In the genomic region with DNA sequence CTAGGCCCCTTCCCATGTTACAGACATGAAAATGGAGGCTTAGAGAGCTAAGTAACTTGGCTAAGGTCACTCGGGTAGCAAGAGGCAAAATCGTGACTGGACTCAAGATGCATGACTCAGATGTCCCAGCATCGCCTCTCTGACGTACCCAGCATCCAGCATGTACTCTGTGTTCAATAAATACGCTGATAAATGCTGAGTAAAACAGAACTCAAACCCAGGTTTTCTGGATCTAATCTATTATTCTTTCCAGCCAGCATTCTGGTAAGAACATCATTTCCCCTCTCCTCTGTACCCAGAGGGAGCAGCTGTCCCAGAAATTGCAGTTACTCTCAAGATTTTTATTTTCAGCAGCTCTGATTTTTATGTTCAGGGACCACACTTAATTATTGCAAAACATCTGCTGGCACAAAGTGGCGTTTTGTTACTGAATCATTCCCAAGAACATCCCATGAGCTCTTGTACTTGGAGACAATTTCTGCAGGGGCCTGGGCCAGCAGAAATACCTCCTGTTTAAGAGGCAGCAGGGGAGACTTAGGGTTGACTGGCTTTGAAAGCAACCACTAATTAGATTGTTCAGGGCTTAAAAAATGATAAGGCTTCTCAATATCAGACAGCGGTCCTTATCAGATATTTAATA, we compare ENCODE assay signal across 21 cellular contexts.
A peak's percentile ranks its signal among the peaks of the same experiment; 100 is the strongest.
DNase-seq lines count a peak whose midpoint lies in the region; ATAC-seq, FAIRE-seq and TF ChIP-seq lines count a peak whose summit lies in the region.
"Had no signal": no experiment of that assay in that cellular context is flagged by ENCODE, and none has a peak within 500 bp of the region (broad histone marks: within the 10 kb centered on the region; RNA-seq: fewer than 3 reads in every experiment).

No MANE protein-coding gene starts in this region.

- no peak for TF ChIP-seq POLR2A in adrenal gland (IDR thresholded peaks at IDR 0.05)

- no peak for ATAC-seq in GM21390 (IDR thresholded peaks at IDR 0.05; ENCODE audit: unreplicated experiment)
- ATAC-seq: activated CD8-positive, alpha-beta T cell treated with anti-CD3 and anti-CD28 coated beads, Interleukin-2, amount 10 ng/mL, durations not matched to agents 7 days and 5 days; naive thymus-derived CD8-positive, alpha-beta T cell; Panc1 had no signal

- H3K9me3 ChIP-seq in adrenal gland (replicated peaks in 1 of 3), result no peaks in the 10 kb centered on the region
- H3K9me3 ChIP-seq: BLaER1, HAP-1 had no signal

- H3K36me3 ChIP-seq in adrenal gland (replicated peaks in 1 of 2), result no peaks in the 10 kb centered on the region
- H3K36me3 ChIP-seq: BLaER1, HAP-1 had no signal

- WGBS in adrenal gland, 4 donors, result 46 to 63% (median 52%) methylated on average over 7 of the region's 7 CpGs

- H3K27ac Mint-ChIP-seq in activated T-cell treated with anti-CD3 and anti-CD28 coated beads, Interleukin-2, amount 50 U/mL, for 24 hours, result no peak overlapping the region
- H3K27ac Mint-ChIP-seq: activated CD8-positive, alpha-beta T cell treated with anti-CD3 and anti-CD28 coated beads, Interleukin-2, amount 10 ng/mL, durations not matched to agents 7 days and 5 days; naive thymus-derived CD8-positive, alpha-beta T cell had no signal

- H3K4me3 ChIP-seq in adrenal gland, result no peak overlapping the region
- H3K4me3 ChIP-seq: BLaER1, HAP-1 had no signal

- peaks cover 0 to 9% of the 10 kb centered on the region in 2 donors for H3K4me1 ChIP-seq in adrenal gland (replicated peaks in 1 of 2)
- H3K4me1 ChIP-seq: BLaER1, HAP-1 had no signal

- peaks cover 11% of the 10 kb centered on the region for H3K27me3 Mint-ChIP-seq in activated T-cell treated with anti-CD3 and anti-CD28 coated beads, Interleukin-2, amount 50 U/mL, for 24 hours

- H3K9me3 Mint-ChIP-seq in activated T-cell treated with anti-CD3 and anti-CD28 coated beads, Interleukin-2, amount 50 U/mL, for 24 hours, result no peaks in the 10 kb centered on the region
- H3K9me3 Mint-ChIP-seq: naive thymus-derived CD8-positive, alpha-beta T cell had no signal

- intact Hi-C loops in adrenal gland (cut with DNase I), result no loop called here

- FAIRE-seq in urothelium cell line (lab: Jason Lieb, UNC), result no peak

- H3K4me1 Mint-ChIP-seq in activated T-cell treated with anti-CD3 and anti-CD28 coated beads, Interleukin-2, amount 50 U/mL, for 24 hours (ENCODE audit: low read depth), result no peaks in the 10 kb centered on the region
- H3K4me1 Mint-ChIP-seq: naive thymus-derived CD8-positive, alpha-beta T cell had no signal

- H3K27ac ChIP-seq in adrenal gland, result peak overlapping the region in 3 of 5 donors; percentile 26 to 74 (median 60)
- peak overlapping the region; percentile 75 for H3K27ac ChIP-seq in temporal lobe (ENCODE audit: low read depth, low read length)
- H3K27ac ChIP-seq: BLaER1 had no signal

- no peaks in the 10 kb centered on the region for H3K36me3 Mint-ChIP-seq in activated T-cell treated with anti-CD3 and anti-CD28 coated beads, Interleukin-2, amount 50 U/mL, for 24 hours (ENCODE audit: low read depth)
- H3K36me3 Mint-ChIP-seq: naive thymus-derived CD8-positive, alpha-beta T cell had no signal

- no peaks in the 10 kb centered on the region for H3K27me3 ChIP-seq in adrenal gland
- H3K27me3 ChIP-seq: BLaER1 had no signal

- no peak overlapping the region for H3K4me3 Mint-ChIP-seq in activated T-cell treated with anti-CD3 and anti-CD28 coated beads, Interleukin-2, amount 50 U/mL, for 24 hours
- H3K4me3 Mint-ChIP-seq: activated CD8-positive, alpha-beta T cell treated with anti-CD3 and anti-CD28 coated beads, Interleukin-2, amount 10 ng/mL, durations not matched to agents 7 days and 5 days; naive thymus-derived CD8-positive, alpha-beta T cell had no signal

- TF ChIP-seq CTCF in adrenal gland (IDR thresholded peaks at IDR 0.05), result no peak

- DNase-seq in adrenal gland (peak in 6 of 7 donors; percentile 19 to 80 (median 39)), fibroblast of the conjunctiva (ENCODE audit: low read depth) (peak; percentile 87), mucosa of gallbladder (ENCODE audit: low spot score) (peak; percentile 27), urothelium cell line (ENCODE audit: low spot score) (no peak)
- no peak for DNase-seq in activated T-cell treated with anti-CD3 and anti-CD28 coated beads, Interleukin-2, amount 50 U/mL, for 24 hours
- DNase-seq in activated CD8-positive, alpha-beta memory T cell treated with anti-CD3 and anti-CD28 coated beads for 24 hours, result no peak
- DNase-seq: activated CD8-positive, alpha-beta T cell treated with anti-CD3 and anti-CD28 coated beads, Interleukin-2, amount 10 ng/mL, durations not matched to agents 7 days and 5 days; activated effector memory CD4-positive, alpha-beta T cell treated with anti-CD3 and anti-CD28 coated beads, Interleukin-2, amount 50 U/mL, for 16 hours; DMS53; head of caudate nucleus; KBM-7; kidney glomerular epithelial cell; naive thymus-derived CD8-positive, alpha-beta T cell; NCI-H1436; NCI-H526; stimulated activated naive CD4-positive, alpha-beta T cell had no signal

Comparison
In these comparisons a context has a peak if more than half of its experiments do, and no peak if none do; other contexts are left out.
1. DNase-seq: peak in adrenal gland (6 of 7), fibroblast of the conjunctiva (single experiment) and mucosa of gallbladder (single experiment); none in activated T-cell treated with anti-CD3 and anti-CD28 coated beads, Interleukin-2, amount 50 U/mL, for 24 hours (single experiment), urothelium cell line (single experiment) and activated CD8-positive, alpha-beta memory T cell treated with anti-CD3 and anti-CD28 coated beads for 24 hours (single experiment).